1 cellular context compared by ENCODE assay signal in genomic region chr9:8600914-8601680, GRCh38.
TF ChIP-seq lines count a peak whose summit lies in the region.

No MANE protein-coding gene starts in this region.

TF ChIP-seq in WTC11, 78 proteins besides CTCF, POLR2A, EP300 and RAD21 (continued from another document):
- TF ChIP-seq ERG (CRISPR knock-in tag; IDR thresholded peaks at IDR 0.05) (no peak), HMGA2 (CRISPR knock-in tag; IDR thresholded peaks at IDR 0.05) (no peak), MYBL2 (CRISPR knock-in tag; IDR thresholded peaks at IDR 0.05) (no peak), GABPB1 (CRISPR knock-in tag; IDR thresholded peaks at IDR 0.05) (no peak), ZBTB21 (CRISPR knock-in tag; IDR thresholded peaks at IDR 0.05; ENCODE audit: borderline replicate concordance) (no peak), ZNF512 (CRISPR knock-in tag; IDR thresholded peaks at IDR 0.05; ENCODE audit: borderline replicate concordance) (no peak), ZNF263 (CRISPR knock-in tag; IDR thresholded peaks at IDR 0.05; ENCODE audit: low read depth) (no peak), ESRRA (CRISPR knock-in tag; IDR thresholded peaks at IDR 0.05; ENCODE audit: borderline replicate concordance) (no peak), AR (CRISPR knock-in tag; IDR thresholded peaks at IDR 0.05) (no peak), ZNF532 (CRISPR knock-in tag; IDR thresholded peaks at IDR 0.05; ENCODE audit: borderline replicate concordance) (no peak), FOXP4 (CRISPR knock-in tag; IDR thresholded peaks at IDR 0.05) (no peak), KAT7 (CRISPR knock-in tag; IDR thresholded peaks at IDR 0.05; ENCODE audit: borderline replicate concordance) (no peak), ZMAT4 (CRISPR knock-in tag; IDR thresholded peaks at IDR 0.05) (no peak), ETV6 (CRISPR knock-in tag; IDR thresholded peaks at IDR 0.05) (no peak)
TF ChIP-seq in WTC11: peak in this region for 0.
